Comparison of ENCODE assay signal across 10 cellular contexts in genomic region chr17:29618272-29619065, GRCh38. TPM values are rescaled to one million over a fixed set of nuclear protein-coding genes. Genes with fewer than 3 reads are reported as not detected.
DNase-seq lines count a peak whose midpoint lies in the region; ATAC-seq and TF ChIP-seq lines count a peak whose summit lies in the region.
"Had no signal": no experiment of that assay in that cellular context is flagged by ENCODE, and none has a peak within 500 bp of the region (broad histone marks: within the 10 kb centered on the region; RNA-seq: fewer than 3 reads in every experiment).

No MANE protein-coding gene starts in this region.

- intact Hi-C loops in Right ventricle myocardium superior (cut with DNase I), result no loop called here
- intact Hi-C loops in lower lobe of right lung (cut with DNase I), result no loop called here
- intact Hi-C loops in activated T-helper 1 cell treated with anti-CD3 and anti-CD28 coated beads, Interleukin-12 subunit alpha, Interleukin-12 subunit beta, Interleukin-2, Interleukin-4 antibody, amounts not matched to agents 30 ng/mL and 10 ng/mL and 1 ng/mL, durations not matched to agents 14 hours and 24 hours and 36 hours (cut with micrococcal nuclease), result loop anchor here (1.0 to 10.0 kb wide), 2 partner anchors 50 to 496 kb away; partner anchors contain the start of genes NSRP1 and TP53I13

- H3K4me1 Mint-ChIP-seq in type B pancreatic cell (ENCODE audit: unreplicated experiment) (peaks cover 6% of the 10 kb centered on the region), HFFc6 (ENCODE audit: low read depth) (peaks cover 59% of the 10 kb centered on the region)
- H3K4me1 Mint-ChIP-seq in activated T-helper 1 cell treated with anti-CD3 and anti-CD28 coated beads, Interleukin-12 subunit alpha, Interleukin-12 subunit beta, Interleukin-2, Interleukin-4 antibody, amounts not matched to agents 30 ng/mL and 10 ng/mL and 1 ng/mL, durations not matched to agents 14 hours and 24 hours and 36 hours (ENCODE audit: low read depth), result peaks cover 49% of the 10 kb centered on the region

- H3K9me3 Mint-ChIP-seq in type B pancreatic cell (no peaks in the 10 kb centered on the region), HFFc6 (no peaks in the 10 kb centered on the region)
- H3K9me3 Mint-ChIP-seq in activated T-helper 1 cell treated with anti-CD3 and anti-CD28 coated beads, Interleukin-12 subunit alpha, Interleukin-12 subunit beta, Interleukin-2, Interleukin-4 antibody, amounts not matched to agents 30 ng/mL and 10 ng/mL and 1 ng/mL, durations not matched to agents 14 hours and 24 hours and 36 hours, result no peaks in the 10 kb centered on the region

- no peaks in the 10 kb centered on the region for H3K36me3 ChIP-seq in cardiac muscle cell
- no peaks in the 10 kb centered on the region for H3K36me3 ChIP-seq in adipocyte (ENCODE audit: control insufficient read depth, insufficient read depth, low read length, severe bottlenecking)
- H3K36me3 ChIP-seq in lower lobe of right lung, result no peaks in the 10 kb centered on the region

- no peak for DNase-seq in cardiac muscle cell (ENCODE audit: low read depth in 1 of 2, low spot score in 1 of 2)
- DNase-seq in Right ventricle myocardium superior, result no peak
- DNase-seq in adipocyte (ENCODE audit: low read depth), result no peak
- no peak for DNase-seq in lower lobe of right lung
- DNase-seq in type B pancreatic cell (ENCODE audit: extremely low spot score, unreplicated experiment), result no peak
- no peak for DNase-seq in HFFc6
- no peak for DNase-seq in activated T-helper 1 cell treated with anti-CD3 and anti-CD28 coated beads, Interleukin-12 subunit alpha, Interleukin-12 subunit beta, Interleukin-2, Interleukin-4 antibody, amounts not matched to agents 30 ng/mL and 10 ng/mL and 1 ng/mL, durations not matched to agents 14 hours and 24 hours and 36 hours (ENCODE audit: low spot score)

- H3K9ac ChIP-seq in adipocyte (ENCODE audit: low read length), result peak overlapping the region; percentile 75

- ATAC-seq in Right ventricle myocardium superior (ENCODE audit: poor library complexity) (no peak), lower lobe of right lung (no peak), HG03097 (IDR thresholded peaks at IDR 0.05; ENCODE audit: low FRiP score, unreplicated experiment) (no peak)

- peaks cover 13% of the 10 kb centered on the region for H3K27me3 ChIP-seq in cardiac muscle cell
- no peaks in the 10 kb centered on the region for H3K27me3 ChIP-seq in adipocyte (replicated peaks; ENCODE audit: control insufficient read depth, insufficient read depth, low read length)
- peaks cover 11% of the 10 kb centered on the region for H3K27me3 ChIP-seq in lower lobe of right lung (ENCODE audit: low read depth)

- TF ChIP-seq CTCF in cardiac muscle cell (IDR thresholded peaks at IDR 0.05; ENCODE audit: low read depth, low read length), result no peak
- no peak for TF ChIP-seq CTCF in lower lobe of right lung (IDR thresholded peaks at IDR 0.05)
- peak; percentile 13 for TF ChIP-seq CTCF in type B pancreatic cell (conservative IDR thresholded peaks at IDR 0.05)
- no peak for TF ChIP-seq CTCF in HFFc6 (IDR thresholded peaks at IDR 0.05)

- H3K27ac Mint-ChIP-seq in type B pancreatic cell (no peak overlapping the region), HFFc6 (no peak overlapping the region)
- no peak overlapping the region for H3K27ac Mint-ChIP-seq in activated T-helper 1 cell treated with anti-CD3 and anti-CD28 coated beads, Interleukin-12 subunit alpha, Interleukin-12 subunit beta, Interleukin-2, Interleukin-4 antibody, amounts not matched to agents 30 ng/mL and 10 ng/mL and 1 ng/mL, durations not matched to agents 14 hours and 24 hours and 36 hours
- H3K27ac Mint-ChIP-seq: progenitor cell of endocrine pancreas had no signal

- H3K36me3 Mint-ChIP-seq in type B pancreatic cell, result no peaks in the 10 kb centered on the region
- no peaks in the 10 kb centered on the region for H3K36me3 Mint-ChIP-seq in HFFc6 (ENCODE audit: low read depth)
- H3K36me3 Mint-ChIP-seq in activated T-helper 1 cell treated with anti-CD3 and anti-CD28 coated beads, Interleukin-12 subunit alpha, Interleukin-12 subunit beta, Interleukin-2, Interleukin-4 antibody, amounts not matched to agents 30 ng/mL and 10 ng/mL and 1 ng/mL, durations not matched to agents 14 hours and 24 hours and 36 hours (ENCODE audit: low read depth), result no peaks in the 10 kb centered on the region

- H3K4me1 ChIP-seq in cardiac muscle cell (ENCODE audit: low read depth), result peaks cover 51% of the 10 kb centered on the region
- peaks cover 34% of the 10 kb centered on the region for H3K4me1 ChIP-seq in adipocyte (ENCODE audit: control insufficient read depth, insufficient read depth, low read length)
- peaks cover 65% of the 10 kb centered on the region for H3K4me1 ChIP-seq in lower lobe of right lung

- H3K27me3 Mint-ChIP-seq in type B pancreatic cell, result peaks cover 66% of the 10 kb centered on the region
- H3K27me3 Mint-ChIP-seq in HFFc6 (ENCODE audit: insufficient read depth), result peaks cover 2% of the 10 kb centered on the region
- peaks cover 8% of the 10 kb centered on the region for H3K27me3 Mint-ChIP-seq in activated T-helper 1 cell treated with anti-CD3 and anti-CD28 coated beads, Interleukin-12 subunit alpha, Interleukin-12 subunit beta, Interleukin-2, Interleukin-4 antibody, amounts not matched to agents 30 ng/mL and 10 ng/mL and 1 ng/mL, durations not matched to agents 14 hours and 24 hours and 36 hours (ENCODE audit: insufficient read depth)

- H3K4me3 Mint-ChIP-seq in type B pancreatic cell (no peak overlapping the region), HFFc6 (no peak overlapping the region)
- H3K4me3 Mint-ChIP-seq in activated T-helper 1 cell treated with anti-CD3 and anti-CD28 coated beads, Interleukin-12 subunit alpha, Interleukin-12 subunit beta, Interleukin-2, Interleukin-4 antibody, amounts not matched to agents 30 ng/mL and 10 ng/mL and 1 ng/mL, durations not matched to agents 14 hours and 24 hours and 36 hours, result no peak overlapping the region

- H3K27ac ChIP-seq in cardiac muscle cell, result peak overlapping the region; percentile 72
- no peak overlapping the region for H3K27ac ChIP-seq in lower lobe of right lung
- H3K27ac ChIP-seq: SK-N-MC had no signal

- no peak overlapping the region for H3K4me3 ChIP-seq in cardiac muscle cell
- peak overlapping the region; percentile 48 for H3K4me3 ChIP-seq in adipocyte (ENCODE audit: low read length)
- peak overlapping the region; percentile 53 for H3K4me3 ChIP-seq in lower lobe of right lung
- H3K4me3 ChIP-seq: SK-N-MC had no signal

- H3K9me3 ChIP-seq in cardiac muscle cell (ENCODE audit: low read depth) (no peaks in the 10 kb centered on the region), adipocyte (ENCODE audit: control insufficient read depth, low read length) (no peaks in the 10 kb centered on the region), lower lobe of right lung (no peaks in the 10 kb centered on the region)

RNA-seq across cellular contexts. Expression of gene CORO6, which starts 4.2 kb away (rescaled TPM):
- 127 and 243 TPM in 2 replicates for total RNA-seq in cardiac muscle cell
- 163 and 255 TPM in 2 replicates for polyA plus RNA-seq in cardiac muscle cell
- total RNA-seq in Right ventricle myocardium superior, result 83.6 TPM
- total RNA-seq in lower lobe of right lung, result 6.6 TPM
- total RNA-seq in type B pancreatic cell (ENCODE audit: low replicate concordance), result 2.0 and 6.8 TPM in 2 replicates
- total RNA-seq in HFFc6 (2021; fragmentation: NEBNext Ultra II Directional; extraction: Animal tissue kit (Norgen Biotek cat#: 25700)), result 1 to 10 TPM; 4.6 to 6.1 (median 5.4) TPM
- total RNA-seq in activated T-helper 1 cell treated with anti-CD3 and anti-CD28 coated beads, Interleukin-12 subunit alpha, Interleukin-12 subunit beta, Interleukin-2, Interleukin-4 antibody, amounts not matched to agents 30 ng/mL and 10 ng/mL and 1 ng/mL, durations not matched to agents 14 hours and 24 hours and 36 hours, result 5.1 and 6.4 TPM in 2 replicates
- total RNA-seq: progenitor cell of endocrine pancreas had no signal

RNA-seq across cellular contexts. Expression of gene ANKRD13B, which starts 25.5 kb away (rescaled TPM):
- 7.5 and 12.7 TPM in 2 replicates for total RNA-seq in cardiac muscle cell
- polyA plus RNA-seq in cardiac muscle cell, result 6.3 and 7.4 TPM in 2 replicates
- 9.3 TPM for total RNA-seq in Right ventricle myocardium superior
- total RNA-seq in lower lobe of right lung, result 6.6 TPM
- 21.0 and 50.5 TPM in 2 replicates for total RNA-seq in type B pancreatic cell (ENCODE audit: low replicate concordance)
- 1 to 10 TPM; 1.9 to 4.3 (median 3.0) TPM for total RNA-seq in HFFc6 (2021; fragmentation: NEBNext Ultra II Directional; extraction: Animal tissue kit (Norgen Biotek cat#: 25700))
- 45.8 and 46.2 TPM in 2 replicates for total RNA-seq in activated T-helper 1 cell treated with anti-CD3 and anti-CD28 coated beads, Interleukin-12 subunit alpha, Interleukin-12 subunit beta, Interleukin-2, Interleukin-4 antibody, amounts not matched to agents 30 ng/mL and 10 ng/mL and 1 ng/mL, durations not matched to agents 14 hours and 24 hours and 36 hours

RNA-seq across cellular contexts. Expression of gene GIT1, which starts 29.0 kb away (rescaled TPM):
- 35.5 and 52.1 TPM in 2 replicates for total RNA-seq in cardiac muscle cell
- polyA plus RNA-seq in cardiac muscle cell, result 37.5 and 50.5 TPM in 2 replicates
- 28.5 TPM for total RNA-seq in Right ventricle myocardium superior
- 53.1 TPM for total RNA-seq in lower lobe of right lung
- 44.0 and 66.7 TPM in 2 replicates for total RNA-seq in type B pancreatic cell (ENCODE audit: low replicate concordance)
- total RNA-seq in HFFc6 (2021; fragmentation: NEBNext Ultra II Directional; extraction: Animal tissue kit (Norgen Biotek cat#: 25700)), result 10 to 100 TPM; 24.1 to 29.7 (median 28.7) TPM
- 81.0 and 87.5 TPM in 2 replicates for total RNA-seq in activated T-helper 1 cell treated with anti-CD3 and anti-CD28 coated beads, Interleukin-12 subunit alpha, Interleukin-12 subunit beta, Interleukin-2, Interleukin-4 antibody, amounts not matched to agents 30 ng/mL and 10 ng/mL and 1 ng/mL, durations not matched to agents 14 hours and 24 hours and 36 hours

RNA-seq across cellular contexts. Expression of gene TP53I13, which starts 50.0 kb away (rescaled TPM):
- 100 and 105 TPM in 2 replicates for total RNA-seq in cardiac muscle cell
- 102 and 104 TPM in 2 replicates for polyA plus RNA-seq in cardiac muscle cell
- total RNA-seq in Right ventricle myocardium superior, result 39.2 TPM
- 62.7 TPM for total RNA-seq in lower lobe of right lung
- 38.9 and 50.3 TPM in 2 replicates for total RNA-seq in type B pancreatic cell (ENCODE audit: low replicate concordance)
- total RNA-seq in HFFc6 (2021; fragmentation: NEBNext Ultra II Directional; extraction: Animal tissue kit (Norgen Biotek cat#: 25700)), result 10 to 100 TPM; 31.3 to 36.6 (median 35.3) TPM
- 67.4 and 71.8 TPM in 2 replicates for total RNA-seq in activated T-helper 1 cell treated with anti-CD3 and anti-CD28 coated beads, Interleukin-12 subunit alpha, Interleukin-12 subunit beta, Interleukin-2, Interleukin-4 antibody, amounts not matched to agents 30 ng/mL and 10 ng/mL and 1 ng/mL, durations not matched to agents 14 hours and 24 hours and 36 hours

RNA-seq across cellular contexts. Expression of gene ABHD15, which starts 51.6 kb away (rescaled TPM):
- total RNA-seq in cardiac muscle cell (5.8 and 7.2 TPM in 2 replicates), Right ventricle myocardium superior (7.0 TPM), lower lobe of right lung (14.3 TPM), type B pancreatic cell (ENCODE audit: low replicate concordance) (11.6 and 12.2 TPM in 2 replicates)
- 4.8 and 5.3 TPM in 2 replicates for polyA plus RNA-seq in cardiac muscle cell
- total RNA-seq in HFFc6 (2021; fragmentation: NEBNext Ultra II Directional; extraction: Animal tissue kit (Norgen Biotek cat#: 25700)), result 1 to 10 TPM; 6.4 to 9.8 (median 7.0) TPM
- total RNA-seq in activated T-helper 1 cell treated with anti-CD3 and anti-CD28 coated beads, Interleukin-12 subunit alpha, Interleukin-12 subunit beta, Interleukin-2, Interleukin-4 antibody, amounts not matched to agents 30 ng/mL and 10 ng/mL and 1 ng/mL, durations not matched to agents 14 hours and 24 hours and 36 hours, result 18.5 and 19.5 TPM in 2 replicates

Comparison
In these comparisons a context has a peak if more than half of its experiments do, and no peak if none do; other contexts are left out.
1. RNA of gene CORO6, which starts 4.2 kb away (total RNA-seq): 127 to 243 TPM in cardiac muscle cell and 83.6 TPM in Right ventricle myocardium superior (single experiment); 2.0 to 6.8 TPM in type B pancreatic cell, 6.6 TPM in lower lobe of right lung (single experiment), 4.6 to 6.1 TPM in HFFc6 and 5.1 to 6.4 TPM in activated T-helper 1 cell treated with anti-CD3 and anti-CD28 coated beads, Interleukin-12 subunit alpha, Interleukin-12 subunit beta, Interleukin-2, Interleukin-4 antibody, amounts not matched to agents 30 ng/mL and 10 ng/mL and 1 ng/mL, durations not matched to agents 14 hours and 24 hours and 36 hours; every median in the first group is over 10 times any median in the second.